In genomic region chr15:59528965-59529402, GRCh38 we compare ENCODE assay signal across 8 cellular contexts.
DNase-seq lines count a peak whose midpoint lies in the region; ATAC-seq and TF ChIP-seq lines count a peak whose summit lies in the region.

No MANE protein-coding gene starts in this region.

- no peaks in the 10 kb centered on the region for H3K9me3 Mint-ChIP-seq in IgD-negative memory B cell

- H3K9me3 ChIP-seq in OCI-LY1 (ENCODE audit: low read length) (no peaks in the 10 kb centered on the region), mucosa of descending colon (no peaks in the 10 kb centered on the region)

- no peaks in the 10 kb centered on the region; the same call in 1 of the 2 replicates for H3F3A ChIP-seq in OCI-LY1 (ENCODE audit: insufficient read depth, low read length)

- H3K36me3 ChIP-seq in OCI-LY1 (ENCODE audit: insufficient read depth, low read length) (no peaks in the 10 kb centered on the region), mucosa of descending colon (ENCODE audit: low read depth) (no peaks in the 10 kb centered on the region)

- H4K20me1 ChIP-seq in OCI-LY1 (ENCODE audit: insufficient read depth, low read length), result no peaks in the 10 kb centered on the region

- no peak overlapping the region for H3K4me3 ChIP-seq in OCI-LY1 (ENCODE audit: low read depth, low read length, poor library complexity, severe bottlenecking)
- H3K4me3 ChIP-seq in mucosa of descending colon, result no peak overlapping the region

- H3K9me2 ChIP-seq in OCI-LY1 (ENCODE audit: low read depth, low read length), result no peaks in the 10 kb centered on the region

- DNase-seq in ELF-1 (ENCODE audit: low read depth, low spot score) (peak; percentile 90), epidermal melanocyte (ENCODE audit: insufficient read length, low spot score) (peak; percentile 36), mucosa of descending colon (peak; percentile 78 to 96 (median 79))
- peak; percentile 36 for DNase-seq in activated CD8-positive, alpha-beta memory T cell treated with anti-CD3 and anti-CD28 coated beads, Interleukin-2, amount 50 U/mL, for 1 hour (ENCODE audit: extremely low read depth)
- DNase-seq in stimulated activated CD8-positive, alpha-beta memory T cell treated with anti-CD3 and anti-CD28 coated beads, Interleukin-4, amount 100 ng/mL, for 4 hours (ENCODE audit: low read depth in 2 of 2, low spot score in 1 of 2), result peak; percentile 33 to 44

- no peak overlapping the region for H2AFZ ChIP-seq in OCI-LY1 (ENCODE audit: low read length)

- H3K27ac ChIP-seq in OCI-LY1 (ENCODE audit: low read depth, low read length, poor library complexity, severe bottlenecking), result no peak overlapping the region

- peak; percentile 86 for ATAC-seq in mucosa of descending colon
- ATAC-seq in HG02970 (IDR thresholded peaks at IDR 0.05; ENCODE audit: low FRiP score, unreplicated experiment), result no peak

- H3K4me1 ChIP-seq in OCI-LY1 (ENCODE audit: insufficient read depth, low read length, severe bottlenecking) (peaks cover 32% of the 10 kb centered on the region), mucosa of descending colon (ENCODE audit: low read depth) (peaks cover 9% of the 10 kb centered on the region)

- no peak overlapping the region for H3K4me2 ChIP-seq in OCI-LY1 (ENCODE audit: low read length)

- peaks cover 20 to 24% (median 20%) of the 10 kb centered on the region in 3 donors for H3K4me1 Mint-ChIP-seq in IgD-negative memory B cell

- H3K27me3 Mint-ChIP-seq in IgD-negative memory B cell, result no peaks in the 10 kb centered on the region

- no peaks in the 10 kb centered on the region for H3K79me2 ChIP-seq in OCI-LY1 (ENCODE audit: insufficient read depth, low read length)

- no peak overlapping the region for H3K9ac ChIP-seq in OCI-LY1 (ENCODE audit: low read length)

- H3K4me3 Mint-ChIP-seq in IgD-negative memory B cell, result peak overlapping the region in 2 of 4 donors; percentile 2 to 52

- intact Hi-C loops in mucosa of descending colon (cut with DNase I, micrococcal nuclease), result no loop called here

- TF ChIP-seq CTCF in OCI-LY1 (IDR thresholded peaks at IDR 0.05; ENCODE audit: low read length) (peak; percentile 85), mucosa of descending colon (IDR thresholded peaks at IDR 0.05) (peak; percentile 59)

- H3K36me3 Mint-ChIP-seq in IgD-negative memory B cell, result no peaks in the 10 kb centered on the region

- H3K27ac Mint-ChIP-seq in IgD-negative memory B cell, result peak overlapping the region in 2 of 3 donors; percentile 49 to 76

- no peaks in the 10 kb centered on the region for H3K27me3 ChIP-seq in OCI-LY1 (ENCODE audit: insufficient read depth, low read length)

Comparison
In these comparisons a context has a peak if more than half of its experiments do, and no peak if none do; other contexts are left out.
1. DNase-seq: peak in every context shown above with its lines; median percentile 90 in ELF-1; 79 in mucosa of descending colon; 38 in stimulated activated CD8-positive, alpha-beta memory T cell treated with anti-CD3 and anti-CD28 coated beads, Interleukin-4, amount 100 ng/mL, for 4 hours; 36 in activated CD8-positive, alpha-beta memory T cell treated with anti-CD3 and anti-CD28 coated beads, Interleukin-2, amount 50 U/mL, for 1 hour; 36 in epidermal melanocyte.